23 cellular contexts compared by ENCODE assay signal in the genomic region with DNA sequence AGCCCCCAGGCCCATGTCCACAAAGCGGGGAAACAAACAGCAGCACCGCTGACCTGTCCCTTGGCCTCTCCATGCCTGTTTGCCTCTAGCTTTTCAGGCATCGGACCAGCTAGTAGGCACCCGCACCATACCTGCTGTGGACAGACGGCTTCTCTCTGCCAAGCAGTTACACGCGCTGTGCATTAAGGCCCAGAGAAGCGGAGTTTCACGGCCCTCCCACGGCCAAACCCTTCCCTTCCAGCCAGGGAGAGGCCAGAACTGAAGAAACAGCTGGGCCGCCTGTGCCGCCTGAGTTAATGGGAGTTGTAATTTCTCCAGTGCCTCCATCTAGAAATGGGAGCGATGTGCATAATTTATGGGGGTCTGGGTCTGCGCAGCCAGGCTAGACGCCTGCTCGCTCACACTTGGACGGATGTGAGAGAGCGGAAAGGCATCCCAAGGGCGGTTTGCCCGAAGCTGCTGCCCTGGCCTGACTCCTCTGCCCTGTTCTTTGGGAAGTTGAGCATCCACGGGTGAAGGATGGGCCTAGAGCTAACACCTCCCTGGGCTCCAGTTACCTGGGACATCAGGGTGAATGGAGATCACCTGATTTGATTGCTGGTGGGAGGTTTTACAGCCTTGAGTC.
DNase-seq lines count a peak whose midpoint lies in the region; ATAC-seq, FAIRE-seq and TF ChIP-seq lines count a peak whose summit lies in the region.
"Had no signal": no experiment of that assay in that cellular context is flagged by ENCODE, and none has a peak within 500 bp of the region (broad histone marks: within the 10 kb centered on the region; RNA-seq: fewer than 3 reads in every experiment).

No MANE protein-coding gene starts in this region.

- H3K9me1 ChIP-seq in K562 (ENCODE audit: control insufficient read depth, insufficient read depth, low read length): no peaks in the 10 kb centered on the region

- ATAC-seq in K562: no peak
- ATAC-seq: PC-3 had no signal

- H4K91ac ChIP-seq in neuronal stem cell (ENCODE audit: low read depth, low read length, poor library complexity): no peak overlapping the region

- no peak overlapping the region for H4K8ac ChIP-seq in neuronal stem cell (ENCODE audit: low read depth, low read length)

- H3K79me2 ChIP-seq in K562 (ENCODE audit: control insufficient read depth, insufficient read depth, low read length): no peaks in the 10 kb centered on the region

- H2BK12ac ChIP-seq in neuronal stem cell (ENCODE audit: low read length): no peak overlapping the region

- H3K27me3 ChIP-seq in K562 (ENCODE audit: control insufficient read depth in 2 of 2, insufficient read depth in 2 of 2, low read length in 2 of 2): peaks cover 2 to 30% of the 10 kb centered on the region in 2 experiments; a peak in 2 of 5 replicates
- H3K27me3 ChIP-seq in neuronal stem cell (ENCODE audit: control insufficient read depth in 3 of 3, insufficient read depth in 3 of 3, low read depth in 1 of 3, low read length in 3 of 3): peaks cover 0 to 3% (median 0%) of the 10 kb centered on the region in 3 experiments
- no peaks in the 10 kb centered on the region for H3K27me3 ChIP-seq in testis
- H3K27me3 ChIP-seq: SJSA1 had no signal

- H3K27ac ChIP-seq in K562 (ENCODE audit: extremely low read depth, low read depth, low read length): no peak overlapping the region
- H3K27ac ChIP-seq in neuronal stem cell (replicated peaks; ENCODE audit: low read length): no peak overlapping the region
- H3K27ac ChIP-seq in testis: no peak overlapping the region
- H3K27ac ChIP-seq: KMS-11, SJSA1 had no signal

- peak overlapping the region; percentile 4 for H3K23ac ChIP-seq in neuronal stem cell (ENCODE audit: low read depth, low read length, poor library complexity)

- H3K79me1 ChIP-seq in neuronal stem cell (ENCODE audit: low read depth, low read length): no peaks in the 10 kb centered on the region

- H3K36me3 ChIP-seq in K562 (ENCODE audit: control insufficient read depth, insufficient read depth, low read length) (no peaks in the 10 kb centered on the region), neuronal stem cell (replicated peaks in 1 of 2; ENCODE audit: control insufficient read depth in 2 of 2, insufficient read depth in 2 of 2, low read length in 2 of 2) (no peaks in the 10 kb centered on the region), testis (ENCODE audit: low read depth, missing control alignments) (no peaks in the 10 kb centered on the region)
- H3K36me3 ChIP-seq: SJSA1 had no signal

- POLR2A ChIA-PET in K562 (lab: Yijun Ruan, JAX): no interaction called here

- no peak for TF ChIP-seq RAD21 in K562 (CRISPR knock-in tag; conservative IDR thresholded peaks at IDR 0.05 in 1 of 2, IDR thresholded peaks at IDR 0.05 in 1 of 2)

- intact Hi-C loops in K562 (cut with micrococcal nuclease): no loop called here
- intact Hi-C loops in testis (cut with DNase I; ENCODE audit: low total_unique reads): no loop called here

- H3K4me1 ChIP-seq in K562 (replicated peaks in 1 of 2; ENCODE audit: control insufficient read depth in 2 of 2, insufficient read depth in 2 of 2, low read length in 2 of 2): peaks cover 3 to 11% of the 10 kb centered on the region in 2 experiments; a peak in 3 of 5 replicates
- H3K4me1 ChIP-seq in neuronal stem cell (ENCODE audit: control insufficient read depth in 2 of 2, insufficient read depth in 1 of 2, low read depth in 1 of 2, low read length in 2 of 2): peaks cover 0 to 4% of the 10 kb centered on the region in 2 donors
- H3K4me1 ChIP-seq in testis: no peaks in the 10 kb centered on the region
- H3K4me1 ChIP-seq: SJSA1 had no signal

- DNase-seq in K562 (ENCODE audit: extremely low read depth in 1 of 4, low spot score in 3 of 4): no peak
- DNase-seq in kidney glomerular epithelial cell (lab: John Stamatoyannopoulos, UW): peak; percentile 35
- DNase-seq in neuronal stem cell (ENCODE audit: low spot score): no peak
- no peak for DNase-seq in testis
- DNase-seq in GM10266 (ENCODE audit: extremely low spot score): no peak
- DNase-seq in activated CD4-positive, alpha-beta T cell treated with anti-CD3 and anti-CD28 coated beads, Interleukin-2, amount 50 U/mL, for 4 hours: no peak
- DNase-seq in urothelium cell line (ENCODE audit: low spot score): no peak
- DNase-seq: C1 segment of cervical spinal cord; CD4-positive, alpha-beta memory T cell; DMS 273 treated with DMSO at 0.1 percent for 48 hours; DMS79 treated with DMSO at 0.1 percent for 48 hours; GF-D8; H9; IMR-90; MM.1S; NCI-H2029; NCI-H446 treated with DMSO at 0.1 percent for 48 hours; NCI-H526; NK-92 treated with Interleukin-12 subunit alpha and Interleukin-12 subunit beta, amount 100 ng/mL, for 24 hours; Right ventricle myocardium superior had no signal

- no peak overlapping the region for H3K4ac ChIP-seq in neuronal stem cell (ENCODE audit: low read length)

- no peak overlapping the region for H2BK120ac ChIP-seq in neuronal stem cell (ENCODE audit: low read depth, low read length)

- H2AK5ac ChIP-seq in neuronal stem cell (ENCODE audit: low read depth, low read length): peak overlapping the region; percentile 66

- H3K4me3 ChIP-seq in K562 (no peak overlapping the region), neuronal stem cell (ENCODE audit: low read length in 2 of 2) (no peak overlapping the region), testis (peak overlapping the region; percentile 7 to 45)
- H3K4me3 ChIP-seq: SJSA1 had no signal

- TF ChIP-seq EP300 in K562 (IDR thresholded peaks at IDR 0.05; ENCODE audit: low read length): no peak

- in situ Hi-C loops in K562 (cut with MboI): no loop called here

- H2BK15ac ChIP-seq in neuronal stem cell (ENCODE audit: low read length): no peak overlapping the region

- TF ChIP-seq POLR2A in K562 (conservative IDR thresholded peaks at IDR 0.05) (no peak), testis (IDR thresholded peaks at IDR 0.05) (no peak)

- H2AFZ ChIP-seq in K562 (ENCODE audit: low read depth, low read length) (no peak overlapping the region), neuronal stem cell (ENCODE audit: low read length) (no peak overlapping the region)

- no peak overlapping the region for H2BK5ac ChIP-seq in neuronal stem cell (ENCODE audit: low read length)

- H3K9ac ChIP-seq in K562 (ENCODE audit: insufficient read depth in 1 of 2, low read depth in 2 of 2, low read length in 2 of 2) (no peak overlapping the region), neuronal stem cell (ENCODE audit: low read depth, low read length, poor library complexity) (peak overlapping the region; percentile 26)
- H3K9ac ChIP-seq: KMS-11 had no signal

- no peaks in the 10 kb centered on the region for H3K9me3 ChIP-seq in K562 (replicated peaks; ENCODE audit: control insufficient read depth, insufficient read depth, low read depth, low read length)
- peaks cover 0 to 2% of the 10 kb centered on the region in 2 donors for H3K9me3 ChIP-seq in neuronal stem cell (replicated peaks in 1 of 2; ENCODE audit: control insufficient read depth in 2 of 2, insufficient read depth in 1 of 2, low read depth in 1 of 2, low read length in 2 of 2)
- H3K9me3 ChIP-seq in testis: no peaks in the 10 kb centered on the region
- H3K9me3 ChIP-seq: SJSA1 had no signal

- FAIRE-seq in K562 (lab: Jason Lieb, UNC) (no peak), urothelium cell line (lab: Jason Lieb, UNC) (no peak)

- no peak overlapping the region for H3K14ac ChIP-seq in neuronal stem cell (ENCODE audit: low read length)

- CTCF ChIA-PET in K562 (lab: Yijun Ruan, JAX; ENCODE audit: low intra/inter-chr PET ratio): no interaction called here

- H3K4me2 ChIP-seq in K562 (ENCODE audit: insufficient read depth, low read length) (peak overlapping the region; percentile 69; the same call in 1 of the 2 replicates), neuronal stem cell (ENCODE audit: insufficient read depth, low read length, poor library complexity, severe bottlenecking) (no peak overlapping the region)
- H3K4me2 ChIP-seq: KMS-11 had no signal

- TF ChIP-seq CTCF in K562 (IDR thresholded peaks at IDR 0.05 in 2 of 3, conservative IDR thresholded peaks at IDR 0.05 in 1 of 3; ENCODE audit: insufficient read depth in 2 of 3, low read depth in 1 of 3, low read length in 3 of 3) (no peak), testis (IDR thresholded peaks at IDR 0.05) (no peak), GM10266 (IDR thresholded peaks at IDR 0.05; ENCODE audit: control insufficient read depth, insufficient read depth, low read depth, missing control alignments) (no peak)

- no peaks in the 10 kb centered on the region; the same call in 1 of the 2 replicates for H4K20me1 ChIP-seq in K562 (replicated peaks; ENCODE audit: control insufficient read depth, insufficient read depth, low read length)

- no TSS peak for BruUV-seq in K562 (replicated peaks; lab: Mats Ljungman, UMichigan)

- WGBS in K562 (ENCODE audit: insufficient coverage, low coverage, missing lambda C conversion rate): 34% methylated on average over 16 of the region's 21 CpGs
- WGBS in neuronal stem cell (ENCODE audit: extremely low coverage in 2 of 2, insufficient read length in 2 of 2, insufficient replicate concordance in 1 of 2), 2 donors: no CpG with 5 or more reads among the region's 21 CpGs
- 37 to 47% methylated on average over 11 to 21 of the region's 21 CpGs for WGBS in testis, 2 donors

- peak overlapping the region; percentile 69 for H3K18ac ChIP-seq in neuronal stem cell (ENCODE audit: low read length)

TF ChIP-seq in K562, 482 proteins besides CTCF, POLR2A, EP300 and RAD21 (continues in another document):
- TF ChIP-seq TFE3 (CRISPR knock-in tag; IDR thresholded peaks at IDR 0.05): no peak
- TF ChIP-seq TEAD1 (CRISPR knock-in tag; IDR thresholded peaks at IDR 0.05): no peak
- TF ChIP-seq, protein P1, sequence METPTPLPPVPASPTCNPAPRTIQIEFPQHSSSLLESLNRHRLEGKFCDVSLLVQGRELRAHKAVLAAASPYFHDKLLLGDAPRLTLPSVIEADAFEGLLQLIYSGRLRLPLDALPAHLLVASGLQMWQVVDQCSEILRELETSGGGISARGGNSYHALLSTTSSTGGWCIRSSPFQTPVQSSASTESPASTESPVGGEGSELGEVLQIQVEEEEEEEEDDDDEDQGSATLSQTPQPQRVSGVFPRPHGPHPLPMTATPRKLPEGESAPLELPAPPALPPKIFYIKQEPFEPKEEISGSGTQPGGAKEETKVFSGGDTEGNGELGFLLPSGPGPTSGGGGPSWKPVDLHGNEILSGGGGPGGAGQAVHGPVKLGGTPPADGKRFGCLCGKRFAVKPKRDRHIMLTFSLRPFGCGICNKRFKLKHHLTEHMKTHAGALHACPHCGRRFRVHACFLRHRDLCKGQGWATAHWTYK (CRISPR knock-in tag; IDR thresholded peaks at IDR 0.05): no peak

Comparison
In these comparisons a context has a peak if more than half of its experiments do, and no peak if none do; other contexts are left out.
1. H3K4me3 ChIP-seq: peak in testis (2 of 2); none in K562 (single experiment) and neuronal stem cell (0 of 2).